25 cellular contexts compared by ENCODE assay signal in the genomic region with DNA sequence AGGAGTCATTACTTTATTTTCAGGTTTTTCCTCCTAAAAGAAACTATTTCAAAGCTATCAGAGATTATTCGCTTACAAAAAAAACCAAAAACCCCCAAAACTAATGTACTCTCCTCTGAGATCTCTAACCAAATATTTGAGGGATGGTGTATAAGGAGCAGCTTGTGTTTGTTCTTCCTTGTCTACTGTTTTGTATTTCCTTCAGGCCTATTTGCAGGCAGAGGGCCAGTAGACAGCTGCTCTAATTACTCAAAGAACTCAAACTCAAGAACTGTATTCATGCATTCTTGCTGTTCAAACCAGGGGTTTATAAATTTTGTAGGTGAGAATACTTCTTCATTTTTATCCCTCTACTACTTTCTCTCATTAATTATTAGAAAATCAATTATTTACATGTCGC. TPM values are rescaled to one million over a fixed set of nuclear protein-coding genes. Genes with fewer than 3 reads are reported as not detected.
A peak's percentile ranks its signal among the peaks of the same experiment; 100 is the strongest.
DNase-seq lines count a peak whose midpoint lies in the region; ATAC-seq and TF ChIP-seq lines count a peak whose summit lies in the region.
"Had no signal": no experiment of that assay in that cellular context is flagged by ENCODE, and none has a peak within 500 bp of the region (broad histone marks: within the 10 kb centered on the region; RNA-seq: fewer than 3 reads in every experiment).

No MANE protein-coding gene starts in this region.

- H2AFZ ChIP-seq in SK-N-SH (ENCODE audit: low read depth) = no peak overlapping the region

- no peak overlapping the region for H3K4me2 ChIP-seq in SK-N-SH
- H3K4me2 ChIP-seq: KMS-11 had no signal

- peaks cover 0 to 14% of the 10 kb centered on the region in 2 experiments; a peak in 3 of 4 replicates for H3K4me1 ChIP-seq in SK-N-SH (ENCODE audit: control insufficient read depth in 1 of 2, insufficient read depth in 2 of 2, low read depth in 1 of 2, low read length in 1 of 2)
- H3K4me1 ChIP-seq in mucosa of descending colon (ENCODE audit: low read depth) = peaks cover 37% of the 10 kb centered on the region
- H3K4me1 ChIP-seq in testis = peaks cover 3% of the 10 kb centered on the region
- H3K4me1 ChIP-seq: uterus had no signal

- peaks cover 5 to 49% of the 10 kb centered on the region in 2 experiments for H3K36me3 ChIP-seq in SK-N-SH (replicated peaks in 1 of 2; ENCODE audit: control insufficient read depth in 1 of 2, insufficient read depth in 2 of 2, low read length in 1 of 2)
- H3K36me3 ChIP-seq in MG63 = peaks cover 13% of the 10 kb centered on the region
- no peaks in the 10 kb centered on the region for H3K36me3 ChIP-seq in mucosa of descending colon (ENCODE audit: low read depth)
- no peaks in the 10 kb centered on the region for H3K36me3 ChIP-seq in testis (ENCODE audit: low read depth, missing control alignments)
- H3K36me3 ChIP-seq: esophagus muscularis mucosa, thoracic aorta, uterus had no signal

- H3F3A ChIP-seq in SK-N-SH (replicated peaks; ENCODE audit: insufficient read depth) = peaks cover 10% of the 10 kb centered on the region

- no peak overlapping the region for H3K9ac ChIP-seq in SK-N-SH
- H3K9ac ChIP-seq: KMS-11 had no signal

- POLR2A ChIA-PET in SK-N-SH (lab: Yijun Ruan, JAX) = no interaction called here

- H3K9me3 ChIP-seq in SK-N-SH = no peaks in the 10 kb centered on the region; the same call in 1 of the 2 replicates
- H3K9me3 ChIP-seq in MG63 = peaks cover 7% of the 10 kb centered on the region; the same call in 1 of the 2 replicates
- no peaks in the 10 kb centered on the region for H3K9me3 ChIP-seq in mucosa of descending colon
- H3K9me3 ChIP-seq in testis = no peaks in the 10 kb centered on the region
- H3K9me3 ChIP-seq: esophagus muscularis mucosa, SJSA1, thoracic aorta, uterus had no signal

- H3K4me3 ChIP-seq in SK-N-SH (ENCODE audit: low read depth in 2 of 2, low read length in 1 of 2) (no peak overlapping the region), MG63 (no peak overlapping the region), mucosa of descending colon (no peak overlapping the region), testis (no peak overlapping the region)
- H3K4me3 ChIP-seq: esophagus muscularis mucosa, SJSA1, thoracic aorta, uterus had no signal

- H3K27ac ChIP-seq in SK-N-SH (ENCODE audit: low read depth in 2 of 2, low read length in 1 of 2) (peak overlapping the region in 1 of 2 experiments; percentile 18; a peak in 1 of 4 replicates), testis (no peak overlapping the region)
- H3K27ac ChIP-seq: esophagus muscularis mucosa, KMS-11, SJSA1, thoracic aorta, uterus had no signal

- TF ChIP-seq RAD21 in SK-N-SH (IDR thresholded peaks at IDR 0.05; ENCODE audit: low read length) = no peak

- intact Hi-C loops in mucosa of descending colon (cut with DNase I, micrococcal nuclease) (no loop called here), testis (cut with DNase I; ENCODE audit: low total_unique reads) (no loop called here)

- TF ChIP-seq POLR2A in testis (IDR thresholded peaks at IDR 0.05) = no peak

- DNase-seq in SK-N-SH (no peak), MG63 (peak; percentile 13), mucosa of descending colon (peak in 1 of 3 donors; percentile 47), testis (peak; percentile 48), SW480 (ENCODE audit: low spot score) (no peak), midbrain (lab: John Stamatoyannopoulos, UW) (no peak)
- DNase-seq in activated CD4-positive, alpha-beta T cell treated with anti-CD3 and anti-CD28 coated beads, Interleukin-2, amount 50 U/mL, for 1 hour = no peak
- DNase-seq: ACHN; activated CD4-positive, alpha-beta T cell treated with anti-CD3 and anti-CD28 coated beads, Interleukin-2, amount 50 U/mL, for 4 hours; activated naive CD4-positive, alpha-beta T cell; activated naive CD8-positive, alpha-beta T cell treated with anti-CD3 and anti-CD28 coated beads, Interleukin-2, amount 50 U/mL, for 24 hours; CD4-positive, alpha-beta memory T cell; foreskin fibroblast; natural killer cell; NCI-H1417 treated with DMSO at 0.1 percent for 48 hours; NCI-H2081 treated with DMSO at 0.1 percent for 48 hours; NCI-H774; retina; stimulated activated CD4-positive, alpha-beta T cell treated with anti-CD3 and anti-CD28 coated beads, Interleukin-1b, Interleukin-23, amount 100 ng/mL, for 48 hours; uterus had no signal

- 92% methylated on average over 2 of the region's 2 CpGs for WGBS in SK-N-SH (ENCODE audit: low lambda C conversion rate)
- 63 to 73% methylated on average over 2 of the region's 2 CpGs for WGBS in testis, 2 donors

- H3K9me2 ChIP-seq in SK-N-SH = no peaks in the 10 kb centered on the region

- CTCF ChIA-PET in SK-N-SH (lab: Yijun Ruan, JAX) = interaction anchor here (1.1 kb wide), 1 partner anchor 16 kb away, joined by 3 read pairs; no protein-coding TSS in a partner anchor

- no peak for TF ChIP-seq CTCF in SK-N-SH (IDR thresholded peaks at IDR 0.05)
- no peak for TF ChIP-seq CTCF in mucosa of descending colon (IDR thresholded peaks at IDR 0.05)
- no peak for TF ChIP-seq CTCF in testis (IDR thresholded peaks at IDR 0.05)

- peak; percentile 59; the same call in 2 of the 3 replicates for ATAC-seq in SK-N-SH treated with all-trans-retinoic acid at 6 μM for 48 hours
- peak; percentile 46 for ATAC-seq in mucosa of descending colon
- ATAC-seq: activated naive CD8-positive, alpha-beta T cell treated with anti-CD3 and anti-CD28 coated beads, Interleukin-2, amount 50 U/mL, for 24 hours; natural killer cell had no signal

- peaks cover 96% of the 10 kb centered on the region for H3K79me2 ChIP-seq in SK-N-SH (ENCODE audit: insufficient read depth)

- no peaks in the 10 kb centered on the region for H3K27me3 ChIP-seq in SK-N-SH (ENCODE audit: insufficient read depth)
- no peaks in the 10 kb centered on the region for H3K27me3 ChIP-seq in MG63
- H3K27me3 ChIP-seq in testis = no peaks in the 10 kb centered on the region
- H3K27me3 ChIP-seq: esophagus muscularis mucosa, SJSA1, uterus had no signal

- peaks cover 17% of the 10 kb centered on the region; the same call in 1 of the 2 replicates for H4K20me1 ChIP-seq in SK-N-SH (ENCODE audit: insufficient read depth)

- TF ChIP-seq EP300 in SK-N-SH (IDR thresholded peaks at IDR 0.05; ENCODE audit: borderline replicate concordance in 1 of 2, low read depth in 1 of 2, low read length in 1 of 2) = no peak

TF ChIP-seq in SK-N-SH treated with all-trans-retinoic acid at 6 μM for 48 hours, 23 proteins besides CTCF, POLR2A, EP300 and RAD21:
- TF ChIP-seq ZFP3 (CRISPR knock-in tag; IDR thresholded peaks at IDR 0.05) (no peak), PPARA (CRISPR knock-in tag; IDR thresholded peaks at IDR 0.05; ENCODE audit: borderline replicate concordance) (no peak), SNAI2 (CRISPR knock-in tag; IDR thresholded peaks at IDR 0.05) (no peak)

TF ChIP-seq in SK-N-SH, 30 proteins besides CTCF, POLR2A, EP300 and RAD21:
- TF ChIP-seq RCOR1 (IDR thresholded peaks at IDR 0.05; ENCODE audit: low read length) (no peak), SIN3A (IDR thresholded peaks at IDR 0.05; ENCODE audit: borderline replicate concordance, low read depth, low read length) (no peak), GABPA (IDR thresholded peaks at IDR 0.05; ENCODE audit: low read depth) (no peak), USF2 (IDR thresholded peaks at IDR 0.05; ENCODE audit: borderline replicate concordance, low read depth, low read length) (no peak), TCF12 (IDR thresholded peaks at IDR 0.05) (no peak), FOXM1 (IDR thresholded peaks at IDR 0.05; ENCODE audit: low read depth) (no peak), NRF1 (IDR thresholded peaks at IDR 0.05; ENCODE audit: low read depth, low read length) (no peak), FOXJ3 (CRISPR knock-in tag; IDR thresholded peaks at IDR 0.05) (no peak), RFX5 (IDR thresholded peaks at IDR 0.05; ENCODE audit: low read length) (no peak), ELF1 (IDR thresholded peaks at IDR 0.05) (no peak), GATA2 (CRISPR knock-in tag; IDR thresholded peaks at IDR 0.05) (no peak), TAF1 (IDR thresholded peaks at IDR 0.05; ENCODE audit: borderline replicate concordance, low read depth, low read length) (no peak)

RNA-seq across cellular contexts. Expression of gene SH3RF1, which starts 51.3 kb away (rescaled TPM):
- polyA plus RNA-seq in SK-N-SH (2012; rRNA removed) = 22.0 and 22.1 TPM in 2 replicates
- polyA plus RNA-seq in SK-N-SH (2012; cell fraction: cytosol; rRNA removed) = 14.8 and 18.6 TPM in 2 replicates
- 16.6 and 24.4 TPM in 2 replicates for polyA plus RNA-seq in SK-N-SH (2012; cell fraction: nucleus; rRNA removed)
- total RNA-seq in MG63 (2014; rRNA removed; shearing (Covaris generic); ENCODE audit: low replicate concordance) = 1.3 and 4.2 TPM in 2 replicates
- 10 to 100 TPM; 45.3 to 82.3 (median 65.5) TPM for total RNA-seq in mucosa of descending colon
- 10 to 100 TPM; 26.4 to 38.9 TPM for total RNA-seq in testis
- 15.1 TPM for polyA plus RNA-seq in testis (ENCODE audit: insufficient read depth, low read depth, low replicate concordance)

Comparison
In these comparisons a context has a peak if more than half of its experiments do, and no peak if none do; other contexts are left out.
1. DNase-seq: peak in MG63 (single experiment) and testis (single experiment); none in SK-N-SH (single experiment), activated CD4-positive, alpha-beta T cell treated with anti-CD3 and anti-CD28 coated beads, Interleukin-2, amount 50 U/mL, for 1 hour (single experiment), SW480 (single experiment) and midbrain (single experiment).